ENCODE assay signal across 13 cellular contexts in the genomic region with DNA sequence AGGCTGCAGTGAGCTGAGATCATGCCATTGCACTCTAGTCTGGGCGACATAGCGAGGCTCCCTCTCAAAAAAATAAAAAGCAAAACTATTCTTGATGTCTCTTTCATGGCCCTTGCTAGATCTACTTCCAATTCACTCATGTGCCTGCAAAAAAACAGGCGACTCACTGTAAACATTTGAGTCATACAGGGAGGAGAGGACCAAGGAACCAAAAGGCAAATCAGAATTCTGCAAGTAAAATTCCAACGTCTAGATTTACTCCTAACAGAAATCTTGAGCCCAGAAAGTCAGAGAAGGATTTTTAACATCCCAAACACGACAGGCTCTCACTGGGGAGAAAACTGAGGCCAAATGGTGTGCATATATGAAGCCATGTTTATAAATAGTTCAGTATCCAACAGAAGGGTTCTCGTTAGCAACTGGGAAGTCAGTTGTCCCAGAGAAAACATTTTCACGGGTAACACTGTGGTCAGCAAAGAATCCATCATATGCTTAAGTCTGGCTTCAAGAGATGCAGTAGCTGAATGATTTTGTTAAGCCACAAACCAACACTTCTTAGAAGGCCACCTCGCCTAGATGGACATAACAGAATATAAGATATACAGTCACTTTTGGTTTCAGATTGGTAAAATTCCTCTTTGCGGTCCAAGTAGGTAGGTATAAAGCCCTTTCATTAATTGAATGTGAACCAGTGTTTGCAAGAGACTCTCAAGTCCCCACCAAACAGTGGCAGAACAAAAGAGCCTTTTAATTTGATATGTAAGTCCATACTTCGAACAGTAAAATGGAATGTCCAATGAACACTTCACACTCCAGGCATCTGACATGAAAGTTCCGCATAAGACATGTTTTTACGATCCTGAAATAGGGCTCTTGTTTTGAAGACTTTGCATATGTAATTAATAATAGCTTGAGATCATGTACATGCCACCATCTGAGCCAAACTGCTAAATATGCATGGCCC. TPM values are rescaled to one million over a fixed set of nuclear protein-coding genes. Genes with fewer than 3 reads are reported as not detected.
DNase-seq lines count a peak whose midpoint lies in the region; ATAC-seq and TF ChIP-seq lines count a peak whose summit lies in the region.
"Had no signal": no experiment of that assay in that cellular context is flagged by ENCODE, and none has a peak within 500 bp of the region (broad histone marks: within the 10 kb centered on the region; RNA-seq: fewer than 3 reads in every experiment).

No MANE protein-coding gene starts in this region.

- H3K4me3 Mint-ChIP-seq in naive thymus-derived CD8-positive, alpha-beta T cell, result no peak overlapping the region
- H3K4me3 Mint-ChIP-seq: activated CD4-positive, alpha-beta T cell treated with anti-CD3 and anti-CD28 coated beads, Interleukin-2, amount 10 ng/mL, durations not matched to agents 24 days and 14 days; activated naive CD8-positive, alpha-beta T cell treated with anti-CD3 and anti-CD28 coated beads for 36 hours had no signal

- ATAC-seq in naive thymus-derived CD8-positive, alpha-beta T cell, result no peak
- ATAC-seq in GM19328 (IDR thresholded peaks at IDR 0.05; ENCODE audit: unreplicated experiment) (no peak), HG02623 (IDR thresholded peaks at IDR 0.05; ENCODE audit: unreplicated experiment) (no peak), HG03521 (IDR thresholded peaks at IDR 0.05; ENCODE audit: unreplicated experiment) (no peak)

- H3K27me3 Mint-ChIP-seq in naive thymus-derived CD8-positive, alpha-beta T cell, result no peaks in the 10 kb centered on the region
- H3K27me3 Mint-ChIP-seq: activated CD4-positive, alpha-beta T cell treated with anti-CD3 and anti-CD28 coated beads, Interleukin-2, amount 10 ng/mL, durations not matched to agents 24 days and 14 days; activated naive CD8-positive, alpha-beta T cell treated with anti-CD3 and anti-CD28 coated beads for 36 hours had no signal

- H3K36me3 Mint-ChIP-seq in naive thymus-derived CD8-positive, alpha-beta T cell, result peaks cover 23 to 59% (median 42%) of the 10 kb centered on the region in 3 donors

- POLR2A ChIA-PET in naive thymus-derived CD8-positive, alpha-beta T cell (lab: Charles Lee), result interaction anchor here (0.6 to 1.6 kb wide), 2 partner anchors 10 to 100 kb away, joined by 3 to 5 read pairs; no protein-coding TSS in a partner anchor

- H3K27ac Mint-ChIP-seq in naive thymus-derived CD8-positive, alpha-beta T cell, result peak overlapping the region; percentile 2 to 82 (median 48)
- H3K27ac Mint-ChIP-seq: activated CD4-positive, alpha-beta T cell treated with anti-CD3 and anti-CD28 coated beads, Interleukin-2, amount 10 ng/mL, durations not matched to agents 24 days and 14 days; activated naive CD8-positive, alpha-beta T cell treated with anti-CD3 and anti-CD28 coated beads for 36 hours had no signal

- H3K9me3 Mint-ChIP-seq in naive thymus-derived CD8-positive, alpha-beta T cell, result peaks cover 0 to 2% (median 0%) of the 10 kb centered on the region in 9 donors

- H3K4me3 ChIP-seq in dorsolateral prefrontal cortex, result peak overlapping the region in 19 of 59 donors; percentile 3 to 50 (median 21)
- H3K4me3 ChIP-seq: Peyer's patch had no signal

- peaks cover 11 to 35% (median 21%) of the 10 kb centered on the region in 4 donors for H3K4me1 Mint-ChIP-seq in naive thymus-derived CD8-positive, alpha-beta T cell

- peak overlapping the region; percentile 73 to 98 (median 93) for H3K27ac ChIP-seq in dorsolateral prefrontal cortex

- DNase-seq in AG08396 (ENCODE audit: low spot score) (peak; percentile 71), HS-5 (ENCODE audit: low read depth) (peak; percentile 8), dorsolateral prefrontal cortex (no peak), NCI-H748 treated with DMSO at 0.1 percent for 48 hours (lab: John Stamatoyannopoulos, UW) (no peak)
- no peak for DNase-seq in naive thymus-derived CD8-positive, alpha-beta T cell
- DNase-seq: activated CD4-positive, alpha-beta T cell treated with anti-CD3 and anti-CD28 coated beads, Interleukin-2, amount 10 ng/mL, durations not matched to agents 24 days and 14 days; activated naive CD8-positive, alpha-beta T cell treated with anti-CD3 and anti-CD28 coated beads for 36 hours; Caco-2; NCI-H1436; Peyer's patch had no signal

- TF ChIP-seq CTCF in dorsolateral prefrontal cortex (IDR thresholded peaks at IDR 0.05 in 54 of 56, conservative IDR thresholded peaks at IDR 0.05 in 2 of 56; ENCODE audit: low read depth in 1 of 56, partially characterized antibody in 56 of 56), result peak in 1 of 56 donors; percentile 2

- H3K27me3 ChIP-seq in dorsolateral prefrontal cortex, result no peaks in the 10 kb centered on the region
- H3K27me3 ChIP-seq: Peyer's patch had no signal

- intact Hi-C loops in dorsolateral prefrontal cortex (cut with DNase I), result loop anchor here in 1 of 2 donors (2.0 kb wide), 1 partner anchor 40 kb away; the partner anchor contains the start of gene LITAF

RNA-seq across cellular contexts. Expression of gene LITAF, which starts 39.9 kb away (rescaled TPM):
- total RNA-seq in dorsolateral prefrontal cortex, result 100 to 1,000 TPM in 7 of 120 experiments, 10 to 100 TPM in 113; 14.7 to 172 (median 49.8) TPM
- 100 to 1,000 TPM; 169 to 176 TPM for total RNA-seq in naive thymus-derived CD8-positive, alpha-beta T cell
- polyA plus RNA-seq in naive thymus-derived CD8-positive, alpha-beta T cell, result 100 to 1,000 TPM; 553 to 770 (median 597) TPM

Comparison
In these comparisons a context has a peak if more than half of its experiments do, and no peak if none do; other contexts are left out.
1. DNase-seq: peak in AG08396 (single experiment) and HS-5 (single experiment); none in dorsolateral prefrontal cortex (0 of 10), naive thymus-derived CD8-positive, alpha-beta T cell (0 of 10) and NCI-H748 treated with DMSO at 0.1 percent for 48 hours (single experiment).